Comparison of ENCODE assay signal across 8 cellular contexts in the genomic region with DNA sequence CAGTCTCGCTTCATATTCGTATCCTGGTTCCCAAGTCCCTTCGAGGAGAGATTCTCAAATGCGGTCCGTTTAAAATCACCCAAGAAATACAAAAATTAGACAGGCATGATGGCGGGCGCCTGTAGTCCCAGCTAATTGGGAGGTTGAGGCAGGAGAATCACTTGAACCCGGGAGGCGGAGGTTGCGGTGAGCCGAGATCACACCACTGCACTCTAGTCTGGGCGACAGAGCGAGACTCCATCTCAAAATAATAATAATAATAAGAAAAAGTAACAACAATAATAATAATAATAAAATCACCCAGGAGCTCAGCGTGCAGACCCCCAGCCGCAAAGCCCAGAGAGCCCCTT. TPM values are rescaled to one million over a fixed set of nuclear protein-coding genes. Genes with fewer than 3 reads are reported as not detected.
DNase-seq lines count a peak whose midpoint lies in the region; FAIRE-seq and TF ChIP-seq lines count a peak whose summit lies in the region.
"Not testable (repeated sequence)": the region's sequence is repeated elsewhere in the genome, so short reads cannot be mapped to it uniquely, and the experiment has no call there.

No MANE protein-coding gene starts in this region.

- H3K27ac ChIP-seq in HEK293 (ENCODE audit: extremely low read depth, low read depth, low read length) = peak overlapping the region; percentile 75; the same call in 1 of the 2 replicates
- H3K27ac ChIP-seq in SJSA1; H1 (ENCODE audit: low read depth, low read length); neural cell (ENCODE audit: low read length): not testable (repeated sequence)

- H3K4me1 ChIP-seq in HEK293 (ENCODE audit: control insufficient read depth, insufficient read depth, low read length) = peaks cover 11% of the 10 kb centered on the region; the same call in 1 of the 2 replicates
- peaks cover 16% of the 10 kb centered on the region for H3K4me1 ChIP-seq in SJSA1 (replicated peaks)
- H3K4me1 ChIP-seq in H1 (replicated peaks in 1 of 4; ENCODE audit: control insufficient read depth in 3 of 4, insufficient read depth in 4 of 4, low read length in 3 of 4) = peaks cover 4 to 23% (median 15%) of the 10 kb centered on the region in 4 experiments

- not testable (repeated sequence) for TF ChIP-seq CTCF in AG09309 (IDR thresholded peaks at IDR 0.05; ENCODE audit: control insufficient read depth, insufficient read depth, low read depth, low read length, missing control alignments); H1 (IDR thresholded peaks at IDR 0.05; ENCODE audit: control extremely low read depth in 1 of 3, insufficient read depth in 1 of 3, low read depth in 1 of 3, low read length in 3 of 3); neural cell (IDR thresholded peaks at IDR 0.05; ENCODE audit: poor library complexity, severe bottlenecking)
- 0 out of 2 replicates have a peak, but pooled peaks have one; percentile 21 for TF ChIP-seq CTCF in HEK293 (tag by site-specific recombination; IDR thresholded peaks at IDR 0.05)

- H2BK20ac ChIP-seq in H1 (ENCODE audit: low read length) = not testable (repeated sequence)

- H3K4me1 Mint-ChIP-seq in activated naive CD8-positive, alpha-beta T cell (ENCODE audit: low read depth) = peaks cover 43% of the 10 kb centered on the region
- H3K4me1 Mint-ChIP-seq in stimulated activated naive CD8-positive, alpha-beta T cell treated with anti-CD3 and anti-CD28 coated beads, Interleukin-15, Interleukin-2, amounts not matched to agents 100 ng/mL and 50 ng/mL, for 24 hours (ENCODE audit: low read depth) = peaks cover 42% of the 10 kb centered on the region

- H3K9me3 Mint-ChIP-seq in activated naive CD8-positive, alpha-beta T cell (ENCODE audit: low read depth); stimulated activated naive CD8-positive, alpha-beta T cell treated with anti-CD3 and anti-CD28 coated beads, Interleukin-15, Interleukin-2, amounts not matched to agents 100 ng/mL and 50 ng/mL, for 24 hours: not testable (repeated sequence)

- not testable (repeated sequence) for H2AK5ac ChIP-seq in H1 (ENCODE audit: low read depth, low read length)

- DNase-seq in AG09309 (ENCODE audit: low read depth); SJSA1 (ENCODE audit: low read depth in 1 of 2, low spot score in 2 of 2); H1 (ENCODE audit: low read depth in 1 of 2, low spot score in 2 of 2): not testable (repeated sequence)

- not testable (repeated sequence) for H3K36me3 Mint-ChIP-seq in activated naive CD8-positive, alpha-beta T cell; stimulated activated naive CD8-positive, alpha-beta T cell treated with anti-CD3 and anti-CD28 coated beads, Interleukin-15, Interleukin-2, amounts not matched to agents 100 ng/mL and 50 ng/mL, for 24 hours (ENCODE audit: low read depth)

- H3K18ac ChIP-seq in H1 (ENCODE audit: extremely low read depth, low read length) = peak overlapping the region; percentile 60; the same call in 1 of the 2 replicates

- TF ChIP-seq RAD21 in H1 (IDR thresholded peaks at IDR 0.05 in 1 of 2, conservative IDR thresholded peaks at IDR 0.05 in 1 of 2; ENCODE audit: low read depth in 2 of 2, low read length in 2 of 2); neural cell (conservative IDR thresholded peaks at IDR 0.05): not testable (repeated sequence)

- not testable (repeated sequence) for H2BK12ac ChIP-seq in H1 (ENCODE audit: low read depth, low read length)

- not testable (repeated sequence) for H3K9me2 ChIP-seq in neural cell (ENCODE audit: insufficient read depth, low read length)

- H3K4me2 ChIP-seq in H1 (ENCODE audit: insufficient read depth in 1 of 2, low read depth in 2 of 2, low read length in 2 of 2) = peak overlapping the region; percentile 7 to 92; a peak in 3 of 4 replicates
- H3K4me2 ChIP-seq in neural cell (ENCODE audit: low read length) = not testable (repeated sequence)

- not testable (repeated sequence) for H3K27me3 Mint-ChIP-seq in activated naive CD8-positive, alpha-beta T cell
- peaks cover 16% of the 10 kb centered on the region for H3K27me3 Mint-ChIP-seq in stimulated activated naive CD8-positive, alpha-beta T cell treated with anti-CD3 and anti-CD28 coated beads, Interleukin-15, Interleukin-2, amounts not matched to agents 100 ng/mL and 50 ng/mL, for 24 hours

- peak overlapping the region; percentile 31 for H4K5ac ChIP-seq in H1 (ENCODE audit: insufficient read length, low read depth, low read length)

- H3K27ac Mint-ChIP-seq in activated naive CD8-positive, alpha-beta T cell = peak overlapping the region; percentile 83
- peak overlapping the region; percentile 49 for H3K27ac Mint-ChIP-seq in stimulated activated naive CD8-positive, alpha-beta T cell treated with anti-CD3 and anti-CD28 coated beads, Interleukin-15, Interleukin-2, amounts not matched to agents 100 ng/mL and 50 ng/mL, for 24 hours

- not testable (repeated sequence) for H2BK5ac ChIP-seq in H1 (ENCODE audit: low read depth, low read length)

- WGBS in H1 (ENCODE audit: extremely low coverage in 1 of 2, insufficient coverage in 1 of 2, insufficient read length in 1 of 2, insufficient replicate concordance in 2 of 2, low coverage in 1 of 2, low lambda C conversion rate in 2 of 2, missing lambda C conversion rate in 1 of 2), 2 experiments = 70% methylated on average over 15 of the region's 15 CpGs; no CpG with 5 or more reads in 1 of the 2 experiments

- not testable (repeated sequence) for H3K23me2 ChIP-seq in H1 (ENCODE audit: low read depth, low read length)

- CTCF ChIA-PET in HEK293 (lab: Yijun Ruan, JAX) = not testable (repeated sequence)
- CTCF ChIA-PET in H1 (lab: Charles Lee; ENCODE audit: partially characterized antibody) = interaction anchor here (1.5 to 1.8 kb wide), 2 partner anchors 10 to 74 kb away, joined by 3 to 6 read pairs; no protein-coding TSS in a partner anchor

- not testable (repeated sequence) for FAIRE-seq in H1 (lab: Jason Lieb, UNC)

- peaks cover 11% of the 10 kb centered on the region for H3K79me1 ChIP-seq in H1 (ENCODE audit: low read depth, low read length)

- H3K23ac ChIP-seq in H1 (ENCODE audit: insufficient read length) = not testable (repeated sequence)

- H3K56ac ChIP-seq in H1 (replicated peaks; ENCODE audit: insufficient read length, low read depth, low read length) = not testable (repeated sequence)

- H3K14ac ChIP-seq in H1 (ENCODE audit: insufficient read length) = not testable (repeated sequence)

- H3K79me2 ChIP-seq in H1 (ENCODE audit: control insufficient read depth in 1 of 2, insufficient read depth in 2 of 2, low read length in 2 of 2) = peaks cover 0 to 35% of the 10 kb centered on the region in 2 experiments; a peak in 2 of 4 replicates
- H3K79me2 ChIP-seq in neural cell (replicated peaks; ENCODE audit: insufficient read depth, low read length) = peaks cover 13% of the 10 kb centered on the region

- not testable (repeated sequence) for H3F3A ChIP-seq in neural cell (ENCODE audit: insufficient read depth, low read length, poor library complexity, severe bottlenecking)

- H3K4me3 ChIP-seq in AG09309 (ENCODE audit: control insufficient read depth, low read depth, low read length) (peak overlapping the region; percentile 65), HEK293 (ENCODE audit: low read depth, low read length) (peak overlapping the region; percentile 62), SJSA1 (peak overlapping the region; percentile 94), H1 (ENCODE audit: extremely low read depth in 1 of 4, insufficient read depth in 2 of 4, low read depth in 3 of 4, low read length in 4 of 4) (peak overlapping the region; percentile 76 to 97 (median 81)), iPS-18c (ENCODE audit: insufficient read depth, low read depth, low read length) (peak overlapping the region; percentile 80), neural cell (ENCODE audit: low read length) (peak overlapping the region; percentile 82)

- TF ChIP-seq POLR2A in H1 (IDR thresholded peaks at IDR 0.05; ENCODE audit: control extremely low read depth in 1 of 2, low read depth in 2 of 2, low read length in 2 of 2) = not testable (repeated sequence)

- POLR2A ChIA-PET in HEK293 (lab: Yijun Ruan, JAX) = interaction anchor here (0.9 to 1.2 kb wide), 2 partner anchors 9 to 236 kb away, joined by 3 read pairs; no protein-coding TSS in a partner anchor
- POLR2A ChIA-PET in H1 (lab: Charles Lee; ENCODE audit: partially characterized antibody) = interaction anchor here (1.0 to 2.9 kb wide), 6 partner anchors 9 to 149 kb away, joined by 3 to 8 read pairs (median 5); no protein-coding TSS in a partner anchor

- H3K9ac ChIP-seq in H1 (replicated peaks in 1 of 4; ENCODE audit: extremely low read depth in 1 of 4, low read depth in 3 of 4, low read length in 3 of 4) (peak overlapping the region in 2 of 4 experiments; percentile 58 to 71; a peak in 4 of 7 replicates), neural cell (ENCODE audit: low read length) (peak overlapping the region; percentile 67)

- peak overlapping the region; percentile 82 for H3K4me3 Mint-ChIP-seq in activated naive CD8-positive, alpha-beta T cell
- peak overlapping the region; percentile 74 for H3K4me3 Mint-ChIP-seq in stimulated activated naive CD8-positive, alpha-beta T cell treated with anti-CD3 and anti-CD28 coated beads, Interleukin-15, Interleukin-2, amounts not matched to agents 100 ng/mL and 50 ng/mL, for 24 hours

- H3K9me3 ChIP-seq in HEK293 (ENCODE audit: control insufficient read depth, insufficient read depth, low read depth, low read length); SJSA1 (replicated peaks); H1 (ENCODE audit: insufficient read depth in 2 of 2, low read depth in 1 of 2, low read length in 1 of 2); iPS-18c (ENCODE audit: control insufficient read depth, insufficient read depth, low read length); neural cell (ENCODE audit: low read length): not testable (repeated sequence)

- not testable (repeated sequence) for H3K36me3 ChIP-seq in HEK293 (ENCODE audit: control insufficient read depth in 2 of 2, insufficient read depth in 1 of 2, low read length in 2 of 2); SJSA1; H1 (ENCODE audit: control insufficient read depth in 2 of 4, insufficient read depth in 4 of 4, low read length in 3 of 4); neural cell (ENCODE audit: insufficient read depth, low read length)

- peak overlapping the region; percentile 58; the same call in 1 of the 2 replicates for H2AFZ ChIP-seq in H1 (ENCODE audit: low read length)
- peak overlapping the region; percentile 40 for H2AFZ ChIP-seq in neural cell (ENCODE audit: low read depth, low read length)

- peak overlapping the region; percentile 99; the same call in 1 of the 2 replicates for H4K8ac ChIP-seq in H1 (ENCODE audit: extremely low read depth, insufficient read depth, low read length)

- H3K27me3 ChIP-seq in SJSA1 (replicated peaks) (peaks cover 45% of the 10 kb centered on the region), H1 (replicated peaks in 1 of 4; ENCODE audit: control insufficient read depth in 3 of 4, extremely low read depth in 1 of 4, insufficient read depth in 3 of 4, low read length in 3 of 4) (peaks cover 0 to 18% (median 8%) of the 10 kb centered on the region in 4 experiments; a peak in 5 of 7 replicates)
- not testable (repeated sequence) for H3K27me3 ChIP-seq in neural cell (ENCODE audit: insufficient read depth, low read depth, low read length)

- not testable (repeated sequence) for H2BK120ac ChIP-seq in H1 (replicated peaks; ENCODE audit: low read depth, low read length)

- TF ChIP-seq EP300 in H1 (IDR thresholded peaks at IDR 0.05; ENCODE audit: borderline replicate concordance in 1 of 2, low read depth in 2 of 2, low read length in 2 of 2); neural cell (conservative IDR thresholded peaks at IDR 0.05; ENCODE audit: poor library complexity, severe bottlenecking): not testable (repeated sequence)

- peaks cover 2 to 10% of the 10 kb centered on the region in 2 experiments for H4K20me1 ChIP-seq in H1 (replicated peaks in 1 of 2; ENCODE audit: control insufficient read depth in 1 of 2, insufficient read depth in 2 of 2, low read length in 2 of 2)
- not testable (repeated sequence) for H4K20me1 ChIP-seq in neural cell (ENCODE audit: insufficient read depth)

- H3K4ac ChIP-seq in H1 (replicated peaks; ENCODE audit: insufficient read length, low read depth, low read length) = not testable (repeated sequence)

- not testable (repeated sequence) for H2BK15ac ChIP-seq in H1 (ENCODE audit: low read length)

- H4K91ac ChIP-seq in H1 (replicated peaks; ENCODE audit: insufficient read length, low read length) = not testable (repeated sequence)

RNA-seq across cellular contexts. Expression of a gene that starts 0.4 kb away (rescaled TPM):
- 18.8 and 31.7 TPM in 2 replicates for total RNA-seq in SJSA1 (2014; rRNA removed; shearing (Covaris generic))
- 22.9 and 27.0 TPM in 2 replicates for total RNA-seq in H1 (2021; fragmentation: NEBNext Ultra II Directional; extraction: Animal tissue kit (Norgen Biotek cat#: 25700))
- polyA plus RNA-seq in H1 (2011; rRNA removed) = 15.6 and 23.6 TPM in 2 replicates
- 19.6 TPM for polyA plus RNA-seq in H1 (2011; cell fraction: cytosol; rRNA removed)
- polyA plus RNA-seq in H1 (2011; cell fraction: nucleus; rRNA removed) = 33.2 TPM
- polyA plus RNA-seq in H1 (2012, experiment 1 of 2) = 12.0 to 21.9 TPM (median 18.2 TPM) in 4 replicates
- 14.4 TPM for polyA plus RNA-seq in H1 (2012, experiment 2 of 2)
- polyA plus RNA-seq in H1 (2013, experiment 1 of 2) = 11.6 TPM
- polyA plus RNA-seq in H1 (2013, experiment 2 of 2) = 10.5 TPM
- polyA minus RNA-seq in H1 (2011; rRNA and poly(A)+ RNA removed) = 10.0 and 20.1 TPM in 2 replicates
- 22.5 TPM for polyA minus RNA-seq in H1 (2011; cell fraction: cytosol; rRNA and poly(A)+ RNA removed)
- polyA minus RNA-seq in H1 (2011; cell fraction: nucleus; rRNA and poly(A)+ RNA removed) = 26.1 TPM
- polyA plus RNA-seq in neural cell = 20.8 and 37.0 TPM in 2 replicates
- polyA minus RNA-seq in neural cell = 22.3 and 23.1 TPM in 2 replicates
